ENCODE assay signal across 19 cellular contexts in the genomic region with DNA sequence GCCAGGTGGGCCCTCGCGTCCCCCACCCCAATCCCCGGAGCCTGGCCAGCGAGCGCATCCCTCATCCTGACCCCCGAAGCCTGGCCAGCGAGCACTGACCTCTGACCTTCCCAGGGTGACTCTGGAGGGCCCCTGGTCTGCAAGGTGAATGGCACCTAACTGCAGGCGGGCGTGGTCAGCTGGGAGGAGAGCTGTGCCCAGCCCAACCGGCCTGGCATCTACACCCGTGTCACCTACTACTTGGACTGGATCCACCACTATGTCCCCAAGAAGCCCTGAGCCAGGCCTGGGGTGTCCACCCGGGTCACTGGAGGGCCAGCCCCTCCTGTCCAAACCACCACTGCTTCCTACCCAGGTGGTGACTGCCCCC. TPM values are rescaled to one million over a fixed set of nuclear protein-coding genes. Genes with fewer than 3 reads are reported as not detected.
DNase-seq lines count a peak whose midpoint lies in the region; ATAC-seq and TF ChIP-seq lines count a peak whose summit lies in the region.
"Had no signal": no experiment of that assay in that cellular context is flagged by ENCODE, and none has a peak within 500 bp of the region (broad histone marks: within the 10 kb centered on the region; RNA-seq: fewer than 3 reads in every experiment).

No MANE protein-coding gene starts in this region.

- H3K9me3 Mint-ChIP-seq in natural killer cell treated with Interleukin-12 subunit alpha and Interleukin-12 subunit beta and Interleukin-15 and Interleukin-18, amount 100 ng/mL, for 72 hours = no peaks in the 10 kb centered on the region
- H3K9me3 Mint-ChIP-seq: IgD-negative memory B cell had no signal

- ATAC-seq in natural killer cell treated with Interleukin-12 subunit alpha and Interleukin-12 subunit beta and Interleukin-15 and Interleukin-18, amount 100 ng/mL, for 72 hours = no peak
- ATAC-seq in HG03025 (IDR thresholded peaks at IDR 0.05; ENCODE audit: low FRiP score, unreplicated experiment) = no peak

- CTCF ChIA-PET in HEK293 (lab: Yijun Ruan, JAX) = no interaction called here

- H3K36me3 Mint-ChIP-seq in natural killer cell treated with Interleukin-12 subunit alpha and Interleukin-12 subunit beta and Interleukin-15 and Interleukin-18, amount 100 ng/mL, for 72 hours = no peaks in the 10 kb centered on the region
- H3K36me3 Mint-ChIP-seq: IgD-negative memory B cell had no signal

- no peak overlapping the region for H3K27ac ChIP-seq in HEK293 (ENCODE audit: extremely low read depth, low read depth, low read length)
- H3K27ac ChIP-seq: C4-2B, SJSA1 had no signal

- peak; percentile 20 for DNase-seq in NCI-H748 (lab: John Stamatoyannopoulos, UW; ENCODE audit: unreplicated experiment)
- DNase-seq in NCI-H748 treated with DMSO at 0.1 percent for 48 hours (lab: John Stamatoyannopoulos, UW) = no peak
- DNase-seq in RPMI8226 = peak; percentile 65
- peak; percentile 48 for DNase-seq in natural killer cell treated with Interleukin-12 subunit alpha and Interleukin-12 subunit beta and Interleukin-15 and Interleukin-18, amount 100 ng/mL, for 72 hours (ENCODE audit: low spot score)
- DNase-seq in superior temporal gyrus (ENCODE audit: extremely low spot score) = no peak
- DNase-seq in hypothalamus (lab: John Stamatoyannopoulos, UW) = no peak
- DNase-seq: EL, NCI-H1048, NCI-H1436 treated with DMSO at 0.1 percent for 48 hours, NCI-H2107, NCI-H226, NCI-H526 had no signal

- H3K27me3 Mint-ChIP-seq in natural killer cell treated with Interleukin-12 subunit alpha and Interleukin-12 subunit beta and Interleukin-15 and Interleukin-18, amount 100 ng/mL, for 72 hours = peaks cover 0 to 13% of the 10 kb centered on the region in 2 donors

- no peaks in the 10 kb centered on the region for H3K36me3 ChIP-seq in HEK293 (ENCODE audit: control insufficient read depth in 2 of 2, insufficient read depth in 1 of 2, low read length in 2 of 2)
- H3K36me3 ChIP-seq: SJSA1 had no signal

- no peaks in the 10 kb centered on the region for H3K4me1 ChIP-seq in HEK293 (ENCODE audit: control insufficient read depth, insufficient read depth, low read length)
- H3K4me1 ChIP-seq: SJSA1 had no signal

- POLR2A ChIA-PET in HEK293 (lab: Yijun Ruan, JAX) = no interaction called here

- peaks cover 0 to 5% of the 10 kb centered on the region in 2 donors for H3K4me1 Mint-ChIP-seq in natural killer cell treated with Interleukin-12 subunit alpha and Interleukin-12 subunit beta and Interleukin-15 and Interleukin-18, amount 100 ng/mL, for 72 hours (ENCODE audit: low read depth in 2 of 2)

- no peak overlapping the region for H3K27ac Mint-ChIP-seq in natural killer cell treated with Interleukin-12 subunit alpha and Interleukin-12 subunit beta and Interleukin-15 and Interleukin-18, amount 100 ng/mL, for 72 hours

- TF ChIP-seq CTCF in HEK293 (tag by site-specific recombination; IDR thresholded peaks at IDR 0.05) = no peak

- no peaks in the 10 kb centered on the region for H3K9me3 ChIP-seq in HEK293 (ENCODE audit: control insufficient read depth, insufficient read depth, low read depth, low read length)
- H3K9me3 ChIP-seq: A549, SJSA1 had no signal

- H3K4me3 ChIP-seq in HEK293 (ENCODE audit: low read depth, low read length) = no peak overlapping the region
- H3K4me3 ChIP-seq: SJSA1 had no signal

- H3K4me3 Mint-ChIP-seq in natural killer cell treated with Interleukin-12 subunit alpha and Interleukin-12 subunit beta and Interleukin-15 and Interleukin-18, amount 100 ng/mL, for 72 hours = no peak overlapping the region

TF ChIP-seq in HEK293, 187 proteins besides CTCF, POLR2A, EP300 and RAD21:
- TF ChIP-seq ZBTB7A (tag by site-specific recombination; IDR thresholded peaks at IDR 0.05; ENCODE audit: low read depth) (peak; percentile 71; the same call in 1 of the 2 replicates), ZNF600 (tag by site-specific recombination; IDR thresholded peaks at IDR 0.05) (0 out of 2 replicates have a peak, but pooled peaks have one; percentile 5), BCL11B (tag by site-specific recombination; IDR thresholded peaks at IDR 0.05; ENCODE audit: low read depth) (peak; percentile 76), ZBTB21 (tag by site-specific recombination; IDR thresholded peaks at IDR 0.05) (no peak), KLF1 (tag by site-specific recombination; IDR thresholded peaks at IDR 0.05) (peak; percentile 42), ZNF701 (tag by site-specific recombination; IDR thresholded peaks at IDR 0.05) (no peak), ZNF549 (tag by site-specific recombination; IDR thresholded peaks at IDR 0.05) (no peak), KLF9 (tag by site-specific recombination; IDR thresholded peaks at IDR 0.05; ENCODE audit: low read depth) (no peak), BCL11A (tag by site-specific recombination; IDR thresholded peaks at IDR 0.05; ENCODE audit: low read depth) (peak; percentile 84), OVOL3 (tag by site-specific recombination; IDR thresholded peaks at IDR 0.05) (no peak)
- TF ChIP-seq, protein P1, sequence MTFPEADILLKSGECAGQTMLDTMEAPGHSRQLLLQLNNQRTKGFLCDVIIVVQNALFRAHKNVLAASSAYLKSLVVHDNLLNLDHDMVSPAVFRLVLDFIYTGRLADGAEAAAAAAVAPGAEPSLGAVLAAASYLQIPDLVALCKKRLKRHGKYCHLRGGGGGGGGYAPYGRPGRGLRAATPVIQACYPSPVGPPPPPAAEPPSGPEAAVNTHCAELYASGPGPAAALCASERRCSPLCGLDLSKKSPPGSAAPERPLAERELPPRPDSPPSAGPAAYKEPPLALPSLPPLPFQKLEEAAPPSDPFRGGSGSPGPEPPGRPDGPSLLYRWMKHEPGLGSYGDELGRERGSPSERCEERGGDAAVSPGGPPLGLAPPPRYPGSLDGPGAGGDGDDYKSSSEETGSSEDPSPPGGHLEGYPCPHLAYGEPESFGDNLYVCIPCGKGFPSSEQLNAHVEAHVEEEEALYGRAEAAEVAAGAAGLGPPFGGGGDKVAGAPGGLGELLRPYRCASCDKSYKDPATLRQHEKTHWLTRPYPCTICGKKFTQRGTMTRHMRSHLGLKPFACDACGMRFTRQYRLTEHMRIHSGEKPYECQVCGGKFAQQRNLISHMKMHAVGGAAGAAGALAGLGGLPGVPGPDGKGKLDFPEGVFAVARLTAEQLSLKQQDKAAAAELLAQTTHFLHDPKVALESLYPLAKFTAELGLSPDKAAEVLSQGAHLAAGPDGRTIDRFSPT (tag by site-specific recombination; IDR thresholded peaks at IDR 0.05) = peak; percentile 83
- TF ChIP-seq, protein P2, sequence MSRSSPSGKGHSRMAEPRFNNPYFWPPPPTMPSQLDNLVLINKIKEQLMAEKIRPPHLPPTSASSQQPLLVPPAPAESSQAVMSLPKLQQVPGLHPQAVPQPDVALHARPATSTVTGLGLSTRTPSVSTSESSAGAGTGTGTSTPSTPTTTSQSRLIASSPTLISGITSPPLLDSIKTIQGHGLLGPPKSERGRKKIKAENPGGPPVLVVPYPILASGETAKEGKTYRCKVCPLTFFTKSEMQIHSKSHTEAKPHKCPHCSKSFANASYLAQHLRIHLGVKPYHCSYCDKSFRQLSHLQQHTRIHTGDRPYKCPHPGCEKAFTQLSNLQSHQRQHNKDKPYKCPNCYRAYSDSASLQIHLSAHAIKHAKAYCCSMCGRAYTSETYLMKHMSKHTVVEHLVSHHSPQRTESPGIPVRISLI (tag by site-specific recombination; IDR thresholded peaks at IDR 0.05) = no peak
- TF ChIP-seq, protein P3, sequence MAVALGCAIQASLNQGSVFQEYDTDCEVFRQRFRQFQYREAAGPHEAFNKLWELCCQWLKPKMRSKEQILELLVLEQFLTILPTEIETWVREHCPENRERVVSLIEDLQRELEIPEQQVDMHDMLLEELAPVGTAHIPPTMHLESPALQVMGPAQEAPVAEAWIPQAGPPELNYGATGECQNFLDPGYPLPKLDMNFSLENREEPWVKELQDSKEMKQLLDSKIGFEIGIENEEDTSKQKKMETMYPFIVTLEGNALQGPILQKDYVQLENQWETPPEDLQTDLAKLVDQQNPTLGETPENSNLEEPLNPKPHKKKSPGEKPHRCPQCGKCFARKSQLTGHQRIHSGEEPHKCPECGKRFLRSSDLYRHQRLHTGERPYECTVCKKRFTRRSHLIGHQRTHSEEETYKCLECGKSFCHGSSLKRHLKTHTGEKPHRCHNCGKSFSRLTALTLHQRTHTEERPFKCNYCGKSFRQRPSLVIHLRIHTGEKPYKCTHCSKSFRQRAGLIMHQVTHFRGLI (tag by site-specific recombination; IDR thresholded peaks at IDR 0.05) = peak; percentile 79
- TF ChIP-seq, protein P4, sequence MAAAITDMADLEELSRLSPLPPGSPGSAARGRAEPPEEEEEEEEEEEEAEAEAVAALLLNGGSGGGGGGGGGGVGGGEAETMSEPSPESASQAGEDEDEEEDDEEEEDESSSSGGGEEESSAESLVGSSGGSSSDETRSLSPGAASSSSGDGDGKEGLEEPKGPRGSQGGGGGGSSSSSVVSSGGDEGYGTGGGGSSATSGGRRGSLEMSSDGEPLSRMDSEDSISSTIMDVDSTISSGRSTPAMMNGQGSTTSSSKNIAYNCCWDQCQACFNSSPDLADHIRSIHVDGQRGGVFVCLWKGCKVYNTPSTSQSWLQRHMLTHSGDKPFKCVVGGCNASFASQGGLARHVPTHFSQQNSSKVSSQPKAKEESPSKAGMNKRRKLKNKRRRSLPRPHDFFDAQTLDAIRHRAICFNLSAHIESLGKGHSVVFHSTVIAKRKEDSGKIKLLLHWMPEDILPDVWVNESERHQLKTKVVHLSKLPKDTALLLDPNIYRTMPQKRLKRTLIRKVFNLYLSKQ (tag by site-specific recombination; IDR thresholded peaks at IDR 0.05; ENCODE audit: borderline replicate concordance) = no peak

RNA-seq across cellular contexts. Expression of a gene that starts 2.3 kb away (rescaled TPM):
- not detected for total RNA-seq in natural killer cell treated with Interleukin-12 subunit alpha and Interleukin-12 subunit beta and Interleukin-15 and Interleukin-18, amount 100 ng/mL, for 72 hours
- total RNA-seq: H7, SJSA1 had no signal

RNA-seq across cellular contexts. Expression of a gene that starts 17.7 kb away (rescaled TPM):
- 1 to 10 TPM in 1 of 2 donors, not detected in 1; 6.6 TPM for total RNA-seq in natural killer cell treated with Interleukin-12 subunit alpha and Interleukin-12 subunit beta and Interleukin-15 and Interleukin-18, amount 100 ng/mL, for 72 hours
- total RNA-seq: H7, SJSA1 had no signal

RNA-seq across cellular contexts. Expression of a gene that starts 28.2 kb away (rescaled TPM):
- total RNA-seq in natural killer cell treated with Interleukin-12 subunit alpha and Interleukin-12 subunit beta and Interleukin-15 and Interleukin-18, amount 100 ng/mL, for 72 hours = 1 to 10 TPM in 1 of 2 donors, not detected in 1; 1.0 TPM
- total RNA-seq: H7, SJSA1 had no signal

RNA-seq across cellular contexts. Expression of a gene that starts 33.1 kb away (rescaled TPM):
- total RNA-seq in natural killer cell treated with Interleukin-12 subunit alpha and Interleukin-12 subunit beta and Interleukin-15 and Interleukin-18, amount 100 ng/mL, for 72 hours = 1 to 10 TPM in 1 of 2 donors, not detected in 1; 1.3 TPM
- total RNA-seq: H7, SJSA1 had no signal

RNA-seq across cellular contexts. Expression of a gene that starts 51.2 kb away (rescaled TPM):
- total RNA-seq in natural killer cell treated with Interleukin-12 subunit alpha and Interleukin-12 subunit beta and Interleukin-15 and Interleukin-18, amount 100 ng/mL, for 72 hours = 100 to 1,000 TPM; 202 to 246 TPM

Comparison
In these comparisons a context has a peak if more than half of its experiments do, and no peak if none do; other contexts are left out.
1. DNase-seq: peak in NCI-H748 (single experiment), RPMI8226 (single experiment) and natural killer cell treated with Interleukin-12 subunit alpha and Interleukin-12 subunit beta and Interleukin-15 and Interleukin-18, amount 100 ng/mL, for 72 hours (single experiment); none in NCI-H748 treated with DMSO at 0.1 percent for 48 hours (single experiment), superior temporal gyrus (single experiment) and hypothalamus (0 of 51).